In genomic region chr13:102680133-102680717, GRCh38 we compare ENCODE assay signal across 20 cellular contexts. TPM values are rescaled to one million over a fixed set of nuclear protein-coding genes. Genes with fewer than 3 reads are reported as not detected.
DNase-seq lines count a peak whose midpoint lies in the region; ATAC-seq and TF ChIP-seq lines count a peak whose summit lies in the region.
"Had no signal": no experiment of that assay in that cellular context is flagged by ENCODE, and none has a peak within 500 bp of the region (broad histone marks: within the 10 kb centered on the region; RNA-seq: fewer than 3 reads in every experiment).

No MANE protein-coding gene starts in this region.

- H3K9ac ChIP-seq in SK-N-MC (ENCODE audit: insufficient read length), result no peak overlapping the region

- H3K4me1 ChIP-seq in right cardiac atrium (ENCODE audit: control insufficient read depth, insufficient read depth, low read length) (no peaks in the 10 kb centered on the region), ectodermal cell (ENCODE audit: control insufficient read depth, insufficient read depth, low read length) (no peaks in the 10 kb centered on the region), thyroid gland (peaks cover 27 to 30% of the 10 kb centered on the region in 2 donors)

- H3K27ac ChIP-seq in right cardiac atrium (ENCODE audit: low read length), result no peak overlapping the region
- H3K27ac ChIP-seq in SK-N-MC, result peak overlapping the region; percentile 82; the same call in 1 of the 2 replicates
- H3K27ac ChIP-seq in ectodermal cell (ENCODE audit: insufficient read depth, low read depth, low read length, poor library complexity, severe bottlenecking), result peak overlapping the region; percentile 36
- H3K27ac ChIP-seq in thyroid gland, result peak overlapping the region; percentile 18 to 57 (median 42)

- TF ChIP-seq POLR2A in thyroid gland (IDR thresholded peaks at IDR 0.05), result no peak

- WGBS in right cardiac atrium, result 60% methylated on average over 4 of the region's 4 CpGs
- WGBS in ectodermal cell, 2 experiments, result 88 to 89% methylated on average over 3 of the region's 4 CpGs
- 60 to 62% methylated on average over 4 of the region's 4 CpGs for WGBS in thyroid gland, 2 donors

- H3K36me3 ChIP-seq in SK-N-MC (ENCODE audit: insufficient read depth, low read length) (peaks cover 49% of the 10 kb centered on the region), ectodermal cell (ENCODE audit: control insufficient read depth, insufficient read depth, low read length) (no peaks in the 10 kb centered on the region), thyroid gland (peaks cover under 1 to 5% of the 10 kb centered on the region in 2 donors)

- DNase-seq in Right ventricle myocardium superior (no peak), right cardiac atrium (no peak), SK-N-MC (ENCODE audit: low read depth, low spot score) (no peak), thyroid gland (no peak), AG08396 (ENCODE audit: low spot score) (no peak)
- DNase-seq: activated effector memory CD4-positive, alpha-beta T cell treated with Interleukin-2 at 50 U/mL for 16 hours; aorta; endodermal cell; heart right ventricle; NCI-H1048; NCI-H2081; PC-3; stimulated activated CD4-positive, alpha-beta T cell treated with anti-CD3 and anti-CD28 coated beads, Interleukin-4, amount 100 ng/mL, for 1 hour had no signal

- H3K4me3 ChIP-seq in right cardiac atrium (ENCODE audit: low read length) (no peak overlapping the region), SK-N-MC (no peak overlapping the region), ectodermal cell (ENCODE audit: insufficient read depth, low read depth, low read length) (no peak overlapping the region), thyroid gland (replicated peaks in 1 of 3) (no peak overlapping the region)
- H3K4me3 ChIP-seq: heart right ventricle had no signal

- TF ChIP-seq CTCF in thyroid gland (IDR thresholded peaks at IDR 0.05), result no peak

- intact Hi-C loops in Right ventricle myocardium superior (cut with DNase I), result no loop called here
- intact Hi-C loops in right cardiac atrium (cut with DNase I), result no loop called here
- intact Hi-C loops in thyroid gland (cut with DNase I), result no loop called here

- ATAC-seq in Right ventricle myocardium superior (ENCODE audit: poor library complexity), result peak; percentile 15
- ATAC-seq in right cardiac atrium, result no peak
- no peak for ATAC-seq in HG03432 (IDR thresholded peaks at IDR 0.05; ENCODE audit: unreplicated experiment)
- no peak for ATAC-seq in HG03039 (IDR thresholded peaks at IDR 0.05; ENCODE audit: unreplicated experiment)
- ATAC-seq: PC-3 had no signal

- no peaks in the 10 kb centered on the region for H3K9me3 ChIP-seq in right cardiac atrium (ENCODE audit: control insufficient read depth, low read length)
- H3K9me3 ChIP-seq in SK-N-MC (ENCODE audit: low read depth, low read length), result no peaks in the 10 kb centered on the region
- H3K9me3 ChIP-seq in ectodermal cell (ENCODE audit: control insufficient read depth, low read length), result no peaks in the 10 kb centered on the region
- no peaks in the 10 kb centered on the region for H3K9me3 ChIP-seq in thyroid gland

- H3K27me3 ChIP-seq in right cardiac atrium (ENCODE audit: control insufficient read depth, insufficient read depth) (no peaks in the 10 kb centered on the region), ectodermal cell (ENCODE audit: control insufficient read depth, insufficient read depth, low read length, poor library complexity, severe bottlenecking) (no peaks in the 10 kb centered on the region), thyroid gland (no peaks in the 10 kb centered on the region)
- H3K27me3 ChIP-seq: heart right ventricle had no signal

RNA-seq across cellular contexts. Expression of gene METTL21C, which starts 14.6 kb away (rescaled TPM):
- total RNA-seq in Right ventricle myocardium superior (not detected), right cardiac atrium (not detected), thyroid gland (not detected)
- polyA plus RNA-seq in right cardiac atrium, result not detected
- not detected for polyA plus RNA-seq in ectodermal cell (2013, experiment 1 of 4)
- not detected for polyA plus RNA-seq in ectodermal cell (2013, experiment 2 of 4)
- not detected for polyA plus RNA-seq in ectodermal cell (2013, experiment 3 of 4)
- polyA plus RNA-seq in ectodermal cell (2013, experiment 4 of 4), result not detected
- total RNA-seq: aorta, endodermal cell, heart right ventricle, lung microvascular endothelial cell, NCI-H460, PC-3, posterior vena cava, SK-MEL-5 had no signal
- polyA plus RNA-seq: aorta, heart right ventricle had no signal
